In genomic region chr7:556427-556826, GRCh38 we compare ENCODE assay signal across 29 cellular contexts.
"Had no signal": no experiment of that assay in that cellular context is flagged by ENCODE, and none has a peak within 500 bp of the region (broad histone marks: within the 10 kb centered on the region; RNA-seq: fewer than 3 reads in every experiment).

No MANE protein-coding gene starts in this region.

- DNase-seq: activated CD4-positive, alpha-beta memory T cell treated with anti-CD3 and anti-CD28 coated beads for 36 hours; activated CD4-positive, alpha-beta T cell treated with anti-CD3 and anti-CD28 coated beads for 36 hours; activated CD4-positive, alpha-beta T cell treated with anti-CD3 and anti-CD28 coated beads, Interleukin-2, amount 10 ng/mL, durations not matched to agents 24 days and 14 days; activated CD4-positive, CD25-positive, alpha-beta regulatory T cell; activated CD4-positive, CD25-positive, alpha-beta regulatory T cell treated with anti-CD3 and anti-CD28 coated beads, Interleukin-2, amount 50 U/mL, for 72 hours; activated CD8-positive, alpha-beta memory T cell treated with anti-CD3 and anti-CD28 coated beads, Interleukin-2, amount 10 ng/mL, durations not matched to agents 7 days and 5 days; activated CD8-positive, alpha-beta memory T cell treated with anti-CD3 and anti-CD28 coated beads, Interleukin-2, amount 50 U/mL, for 4 hours; activated CD8-positive, alpha-beta T cell treated with anti-CD3 and anti-CD28 coated beads, Interleukin-2, amount 10 ng/mL, durations not matched to agents 7 days and 5 days; activated effector memory CD4-positive, alpha-beta T cell treated with anti-CD3 and anti-CD28 coated beads, Interleukin-2, amount 50 U/mL, for 16 hours; activated naive CD4-positive, alpha-beta T cell treated with anti-CD3 and anti-CD28 coated beads for 36 hours; activated naive CD8-positive, alpha-beta T cell treated with anti-CD3 and anti-CD28 coated beads for 36 hours; activated naive CD8-positive, alpha-beta T cell treated with anti-CD3 and anti-CD28 coated beads, Interleukin-2, amount 50 U/mL, for 24 hours; activated T-cell treated with anti-CD3 and anti-CD28 coated beads, Interleukin-2, amount 50 U/mL, for 1 hour; activated T-cell treated with anti-CD3 and anti-CD28 coated beads, Interleukin-2, amount 50 U/mL, for 48 hours; adrenal gland; amygdala; aorta; central memory CD4-positive, alpha-beta T cell; cerebellar nuclear complex; colonic mucosa; dorsolateral prefrontal cortex; effector memory CD4-positive, alpha-beta T cell; endodermal cell; foreskin fibroblast; T-helper 1 cell; T-helper 17 cell had no signal

- H3K4me1 ChIP-seq: adrenal gland, breast epithelium, colonic mucosa had no signal

- H3K27ac ChIP-seq: adrenal gland, cardiac muscle cell, colonic mucosa had no signal

- H3K9me3 ChIP-seq: adrenal gland, breast epithelium, colonic mucosa had no signal

- H3K27me3 ChIP-seq: breast epithelium, cardiac muscle cell, colonic mucosa, dorsolateral prefrontal cortex had no signal

- H3K4me3 ChIP-seq: adrenal gland, breast epithelium, cardiac muscle cell, colonic mucosa, dorsolateral prefrontal cortex had no signal

- ATAC-seq: activated CD4-positive, alpha-beta T cell treated with anti-CD3 and anti-CD28 coated beads for 36 hours; activated CD8-positive, alpha-beta memory T cell treated with anti-CD3 and anti-CD28 coated beads, Interleukin-2, amount 10 ng/mL, durations not matched to agents 7 days and 5 days; activated CD8-positive, alpha-beta T cell treated with anti-CD3 and anti-CD28 coated beads, Interleukin-2, amount 10 ng/mL, durations not matched to agents 7 days and 5 days; activated naive CD8-positive, alpha-beta T cell treated with anti-CD3 and anti-CD28 coated beads, Interleukin-2, amount 50 U/mL, for 24 hours; esophagus mucosa; T-helper 17 cell had no signal
